Comparison of ENCODE assay signal across 18 cellular contexts in genomic region chr9:120901704-120902103, GRCh38. TPM values are rescaled to one million over a fixed set of nuclear protein-coding genes. Genes with fewer than 3 reads are reported as not detected.
DNase-seq lines count a peak whose midpoint lies in the region; ATAC-seq, FAIRE-seq and TF ChIP-seq lines count a peak whose summit lies in the region.
"Had no signal": no experiment of that assay in that cellular context is flagged by ENCODE, and none has a peak within 500 bp of the region (broad histone marks: within the 10 kb centered on the region; RNA-seq: fewer than 3 reads in every experiment).

No MANE protein-coding gene starts in this region.

- TF ChIP-seq POLR2A in GM12892 (IDR thresholded peaks at IDR 0.05; ENCODE audit: low read depth, low read length): peak; percentile 68; the same call in 1 of the 2 replicates

- H3K27me3 Mint-ChIP-seq in T-helper 2 cell treated with Interferon-gamma antibody and Interleukin-4, amounts not matched to agents 5 μg/mL and 100 μg/mL, for 36 hours (ENCODE audit: low read depth): no peaks in the 10 kb centered on the region
- no peaks in the 10 kb centered on the region for H3K27me3 Mint-ChIP-seq in T-helper 17 cell
- H3K27me3 Mint-ChIP-seq in naive thymus-derived CD8-positive, alpha-beta T cell: no peaks in the 10 kb centered on the region

- FAIRE-seq in GM12892 (lab: Jason Lieb, UNC) (no peak), GM19239 (lab: Jason Lieb, UNC) (no peak)
- FAIRE-seq: bronchial epithelial cell, frontal cortex, small intestine had no signal

- no peak overlapping the region for H3K4me3 Mint-ChIP-seq in T-helper 2 cell treated with Interferon-gamma antibody and Interleukin-4, amounts not matched to agents 5 μg/mL and 100 μg/mL, for 36 hours
- H3K4me3 Mint-ChIP-seq in T-helper 17 cell: no peak overlapping the region
- H3K4me3 Mint-ChIP-seq in naive thymus-derived CD8-positive, alpha-beta T cell: peak overlapping the region in 7 of 10 donors; percentile 16 to 66 (median 33)
- H3K4me3 Mint-ChIP-seq: endodermal cell had no signal

- peak overlapping the region; percentile 67 for H3K27ac Mint-ChIP-seq in T-helper 2 cell treated with Interferon-gamma antibody and Interleukin-4, amounts not matched to agents 5 μg/mL and 100 μg/mL, for 36 hours
- peak overlapping the region; percentile 98 for H3K27ac Mint-ChIP-seq in T-helper 17 cell
- H3K27ac Mint-ChIP-seq in naive thymus-derived CD8-positive, alpha-beta T cell: peak overlapping the region; percentile 92 to 100 (median 98)
- H3K27ac Mint-ChIP-seq: endodermal cell had no signal

- TF ChIP-seq CTCF in omental fat pad (IDR thresholded peaks at IDR 0.05): no peak

- H3K9me3 ChIP-seq in T-helper 17 cell (ENCODE audit: control insufficient read depth, low read length, poor library complexity, severe bottlenecking): no peaks in the 10 kb centered on the region
- H3K9me3 ChIP-seq: neutrophil, thyroid gland had no signal

- POLR2A ChIA-PET in naive thymus-derived CD8-positive, alpha-beta T cell (lab: Charles Lee): interaction anchor here (1.2 to 45.2 kb wide), 7 partner anchors 12 to 32 kb away, joined by 3 to 1842 read pairs (median 36); partner anchors contain the start of genes PHF19 and TRAF1

- peaks cover 77% of the 10 kb centered on the region for H3K4me1 Mint-ChIP-seq in T-helper 2 cell treated with Interferon-gamma antibody and Interleukin-4, amounts not matched to agents 5 μg/mL and 100 μg/mL, for 36 hours (ENCODE audit: low read depth)
- H3K4me1 Mint-ChIP-seq in T-helper 17 cell: peaks cover 49% of the 10 kb centered on the region
- peaks cover 37 to 91% (median 81%) of the 10 kb centered on the region in 4 donors for H3K4me1 Mint-ChIP-seq in naive thymus-derived CD8-positive, alpha-beta T cell

- peaks cover 79% of the 10 kb centered on the region for H3K36me3 Mint-ChIP-seq in T-helper 2 cell treated with Interferon-gamma antibody and Interleukin-4, amounts not matched to agents 5 μg/mL and 100 μg/mL, for 36 hours (ENCODE audit: low read depth)
- H3K36me3 Mint-ChIP-seq in T-helper 17 cell (ENCODE audit: low read depth): peaks cover 8% of the 10 kb centered on the region
- peaks cover 0 to 23% (median 3%) of the 10 kb centered on the region in 3 donors for H3K36me3 Mint-ChIP-seq in naive thymus-derived CD8-positive, alpha-beta T cell

- no peaks in the 10 kb centered on the region for H3K9me3 Mint-ChIP-seq in T-helper 2 cell treated with Interferon-gamma antibody and Interleukin-4, amounts not matched to agents 5 μg/mL and 100 μg/mL, for 36 hours
- no peaks in the 10 kb centered on the region for H3K9me3 Mint-ChIP-seq in naive thymus-derived CD8-positive, alpha-beta T cell
- H3K9me3 Mint-ChIP-seq: endodermal cell had no signal

- ATAC-seq in T-helper 17 cell: no peak
- ATAC-seq in naive thymus-derived CD8-positive, alpha-beta T cell: no peak
- ATAC-seq in omental fat pad (ENCODE audit: low FRiP score): no peak

- no peak for DNase-seq in T-helper 2 cell treated with Interferon-gamma antibody and Interleukin-4, amounts not matched to agents 5 μg/mL and 100 μg/mL, for 36 hours (ENCODE audit: low spot score)
- DNase-seq in T-helper 2 cell (no peak), GM12892 (ENCODE audit: insufficient read length) (no peak), T-helper 17 cell (no peak), SKM-1 (lab: John Stamatoyannopoulos, UW; ENCODE audit: unreplicated experiment) (no peak), omental fat pad (ENCODE audit: low spot score) (no peak), GM19239 (ENCODE audit: insufficient read length, low spot score) (no peak)
- no peak for DNase-seq in naive thymus-derived CD8-positive, alpha-beta T cell
- DNase-seq: DMS153, endodermal cell, mammary epithelial cell, NCI-H1048, SHP77 treated with DMSO at 0.1 percent for 48 hours, small intestine, thyroid gland had no signal

RNA-seq across cellular contexts. Expression of gene PHF19, which starts 24.7 kb away (rescaled TPM):
- 70.4 TPM for polyA plus RNA-seq in GM12892 (2012; ENCODE audit: missing spikeins)
- 10 to 100 TPM; 69.9 to 96.9 TPM for total RNA-seq in T-helper 17 cell
- 100 to 1,000 TPM; 143 to 144 TPM for total RNA-seq in naive thymus-derived CD8-positive, alpha-beta T cell
- 10 to 100 TPM in 1 of 3 donors, 1 to 10 TPM in 2; 6.3 to 11.8 (median 9.4) TPM for polyA plus RNA-seq in naive thymus-derived CD8-positive, alpha-beta T cell
- 10 to 100 TPM; 16.3 to 31.2 (median 25.3) TPM for total RNA-seq in omental fat pad

RNA-seq across cellular contexts. Expression of gene TRAF1, which starts 24.9 kb away (rescaled TPM):
- 116 TPM for polyA plus RNA-seq in GM12892 (2012; ENCODE audit: missing spikeins)
- 100 to 1,000 TPM; 103 to 118 TPM for total RNA-seq in T-helper 17 cell
- total RNA-seq in naive thymus-derived CD8-positive, alpha-beta T cell: 100 to 1,000 TPM; 125 to 126 TPM
- polyA plus RNA-seq in naive thymus-derived CD8-positive, alpha-beta T cell: 1 to 10 TPM; 3.7 to 7.0 (median 4.9) TPM
- total RNA-seq in omental fat pad: 1 to 10 TPM; 3.0 to 9.0 (median 6.1) TPM

RNA-seq across cellular contexts. Expression of gene PSMD5, which starts 59.0 kb away (rescaled TPM):
- 21.9 TPM for polyA plus RNA-seq in GM12892 (2012; ENCODE audit: missing spikeins)
- total RNA-seq in T-helper 17 cell (10 to 100 TPM; 37.2 to 51.5 TPM), omental fat pad (10 to 100 TPM; 30.7 to 57.5 (median 36.2) TPM)
- total RNA-seq in naive thymus-derived CD8-positive, alpha-beta T cell: 10 to 100 TPM; 53.0 to 57.9 TPM
- polyA plus RNA-seq in naive thymus-derived CD8-positive, alpha-beta T cell: 10 to 100 TPM; 13.7 to 23.4 (median 23.3) TPM

Comparison
In these comparisons a context has a peak if more than half of its experiments do, and no peak if none do; other contexts are left out.
1. H3K4me3 Mint-ChIP-seq: peak in naive thymus-derived CD8-positive, alpha-beta T cell (7 of 10); none in T-helper 2 cell treated with Interferon-gamma antibody and Interleukin-4, amounts not matched to agents 5 μg/mL and 100 μg/mL, for 36 hours (single experiment) and T-helper 17 cell (single experiment).
2. RNA of gene TRAF1, which starts 24.9 kb away (total RNA-seq): 125 to 126 TPM in naive thymus-derived CD8-positive, alpha-beta T cell and 103 to 118 TPM in T-helper 17 cell; 3.0 to 9.0 TPM in omental fat pad; every median in the first group is over 10 times any median in the second.
3. Peak in every context shown above with its lines, with median percentiles within 50 percentile points of each other: H3K27ac Mint-ChIP-seq.